21 cellular contexts compared by ENCODE assay signal in the genomic region with DNA sequence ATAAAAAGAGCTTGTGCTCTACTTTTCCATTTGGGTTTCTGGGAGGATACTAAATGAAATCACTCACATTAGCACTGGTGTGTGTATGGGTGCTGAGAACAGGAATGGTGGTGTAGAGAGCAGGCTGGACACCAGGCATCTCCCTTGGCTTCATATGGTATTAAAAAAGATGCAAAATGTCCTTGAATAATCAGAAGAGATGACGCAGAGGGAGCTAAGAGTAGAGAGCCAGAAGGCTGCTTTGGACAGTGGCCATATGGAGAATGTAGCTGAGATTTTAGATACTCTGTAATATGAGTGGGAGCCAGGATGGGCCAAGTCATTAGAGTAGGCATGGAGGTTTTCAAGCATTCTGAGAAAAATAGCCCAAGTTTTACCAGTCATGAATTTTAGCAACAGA.
DNase-seq lines count a peak whose midpoint lies in the region; ATAC-seq and TF ChIP-seq lines count a peak whose summit lies in the region.
"Had no signal": no experiment of that assay in that cellular context is flagged by ENCODE, and none has a peak within 500 bp of the region (broad histone marks: within the 10 kb centered on the region; RNA-seq: fewer than 3 reads in every experiment).

No MANE protein-coding gene starts in this region.

- TF ChIP-seq CTCF in fibroblast of the aortic adventitia (IDR thresholded peaks at IDR 0.05; ENCODE audit: insufficient read depth, low read length), result no peak
- no peak for TF ChIP-seq CTCF in ovary (IDR thresholded peaks at IDR 0.05)

- H3K27me3 ChIP-seq in adipocyte (replicated peaks; ENCODE audit: control insufficient read depth, insufficient read depth, low read length) (no peaks in the 10 kb centered on the region), ovary (no peaks in the 10 kb centered on the region)
- H3K27me3 ChIP-seq: left lung, SJCRH30 had no signal

- peak overlapping the region in 1 of 2 donors; percentile 43 for H3K27ac ChIP-seq in ovary
- H3K27ac ChIP-seq: left lung, SJCRH30 had no signal

- WGBS in ovary, 3 donors, result 5 to 11% (median 9%) methylated on average over 1 of the region's 1 CpG

- H3K4me3 ChIP-seq in adipocyte (ENCODE audit: low read length) (no peak overlapping the region), fibroblast of the aortic adventitia (ENCODE audit: low read depth, low read length) (no peak overlapping the region), ovary (no peak overlapping the region)
- H3K4me3 ChIP-seq: left lung, SJCRH30 had no signal

- TF ChIP-seq EP300 in ovary (IDR thresholded peaks at IDR 0.05), result no peak

- H3K36me3 ChIP-seq in adipocyte (ENCODE audit: control insufficient read depth, insufficient read depth, low read length, severe bottlenecking) (no peaks in the 10 kb centered on the region), ovary (no peaks in the 10 kb centered on the region)
- H3K36me3 ChIP-seq: left lung, SJCRH30 had no signal

- H3K4me1 ChIP-seq in adipocyte (ENCODE audit: control insufficient read depth, insufficient read depth, low read length), result peaks cover 11% of the 10 kb centered on the region
- H3K4me1 ChIP-seq in ovary (ENCODE audit: insufficient read depth), result no peaks in the 10 kb centered on the region
- H3K4me1 ChIP-seq: left lung, SJCRH30 had no signal

- intact Hi-C loops in ovary (cut with DNase I), result no loop called here

- TF ChIP-seq POLR2A in ovary (IDR thresholded peaks at IDR 0.05), result no peak

- H3K9ac ChIP-seq in adipocyte (ENCODE audit: low read length), result no peak overlapping the region

- peak; percentile 2 for DNase-seq in EH (ENCODE audit: low read depth)
- peak; percentile 56 for DNase-seq in adipocyte (ENCODE audit: low read depth)
- peak; percentile 53 for DNase-seq in fibroblast of the aortic adventitia (ENCODE audit: low read depth)
- DNase-seq in ovary, result peak; percentile 28 to 52 (median 44)
- DNase-seq in left lobe of liver (ENCODE audit: low spot score), result no peak
- DNase-seq: activated CD4-positive, alpha-beta T cell treated with anti-CD3 and anti-CD28 coated beads for 4 hours; activated naive CD4-positive, alpha-beta T cell treated with anti-CD3 and anti-CD28 coated beads, Interleukin-2, amount 50 U/mL, for 16 hours; aorta; CD8-positive, alpha-beta T cell; DMS79; effector CD8-positive, alpha-beta T cell; erythroblast; KG1; left lung; PC-3; SJCRH30; stimulated activated CD4-positive, alpha-beta T cell treated with anti-CD3 and anti-CD28 coated beads, Interleukin-2, amount 100 ng/mL, for 48 hours; stimulated activated naive B cell treated with anti-CD40 and anti-IgM and Interleukin-4, amounts not matched to agents 10 μg/mL and 1 μg/mL and 100 μg/mL, for 72 hours; T-helper 1 cell had no signal

- no peak for ATAC-seq in left lobe of liver
- ATAC-seq in SK-N-SH treated with all-trans-retinoic acid at 6 μM for 48 hours, result no peak
- ATAC-seq in HG02938 (IDR thresholded peaks at IDR 0.05; ENCODE audit: unreplicated experiment), result no peak
- ATAC-seq: CD8-positive, alpha-beta T cell; left lung; PC-3; stimulated activated naive B cell treated with anti-CD40 and anti-IgM and Interleukin-4, amounts not matched to agents 10 μg/mL and 1 μg/mL and 100 μg/mL, for 72 hours had no signal

- H3K9me3 ChIP-seq in adipocyte (ENCODE audit: control insufficient read depth, low read length) (no peaks in the 10 kb centered on the region), ovary (no peaks in the 10 kb centered on the region)
- H3K9me3 ChIP-seq: left lung, SJCRH30 had no signal

TF ChIP-seq in SK-N-SH treated with all-trans-retinoic acid at 6 μM for 48 hours, 23 proteins besides CTCF, POLR2A, EP300 and RAD21:
- no peak for TF ChIP-seq ZFP3 (CRISPR knock-in tag; IDR thresholded peaks at IDR 0.05)
- TF ChIP-seq TOX (CRISPR knock-in tag; IDR thresholded peaks at IDR 0.05; ENCODE audit: borderline replicate concordance), result no peak
- no peak for TF ChIP-seq TCF4 (CRISPR knock-in tag; IDR thresholded peaks at IDR 0.05; ENCODE audit: borderline replicate concordance)
